Comparison of ENCODE assay signal across 8 cellular contexts in the genomic region with DNA sequence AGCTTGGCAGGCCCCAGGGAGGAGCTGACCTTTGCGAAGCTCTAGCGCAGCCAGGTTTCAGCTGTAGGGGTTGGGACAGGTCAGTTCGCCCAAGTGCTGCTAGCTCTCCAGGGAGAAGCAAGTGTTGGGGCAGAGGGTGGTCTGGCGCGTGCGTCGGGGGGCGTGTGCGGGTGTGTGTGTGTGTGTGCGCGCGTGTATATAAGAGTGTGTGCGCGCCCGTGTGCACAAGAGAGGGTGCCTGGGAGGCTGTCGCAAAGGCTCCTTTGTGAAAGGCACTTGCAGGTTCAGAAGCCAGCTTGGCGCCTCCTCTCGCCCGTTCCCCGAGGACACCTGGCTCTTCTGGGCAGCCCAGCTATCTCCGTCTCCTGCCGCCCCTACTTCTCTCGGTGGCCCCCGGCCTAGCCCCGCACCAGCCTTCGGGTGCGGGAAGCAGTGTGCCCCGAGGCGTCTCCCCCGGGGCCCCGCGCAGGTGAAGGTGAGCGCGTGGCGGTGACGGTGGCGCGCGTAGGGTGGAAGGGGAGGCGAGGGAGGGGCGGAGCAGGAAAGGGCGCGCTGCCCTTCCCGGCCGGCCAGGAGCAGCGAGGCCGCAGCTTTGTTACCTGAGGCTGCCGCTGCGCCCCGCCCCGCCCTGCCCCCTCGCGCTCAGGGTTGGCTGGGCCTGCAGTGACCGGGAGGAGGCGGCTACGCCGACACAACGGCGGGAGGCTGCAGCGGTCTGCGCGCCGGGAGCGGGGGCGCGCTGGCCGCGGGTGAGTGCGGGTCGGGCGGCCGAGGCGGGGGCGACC. TPM values are rescaled to one million over a fixed set of nuclear protein-coding genes. Genes with fewer than 3 reads are reported as not detected.
DNase-seq lines count a peak whose midpoint lies in the region; ATAC-seq and TF ChIP-seq lines count a peak whose summit lies in the region.

A gene with protein sequence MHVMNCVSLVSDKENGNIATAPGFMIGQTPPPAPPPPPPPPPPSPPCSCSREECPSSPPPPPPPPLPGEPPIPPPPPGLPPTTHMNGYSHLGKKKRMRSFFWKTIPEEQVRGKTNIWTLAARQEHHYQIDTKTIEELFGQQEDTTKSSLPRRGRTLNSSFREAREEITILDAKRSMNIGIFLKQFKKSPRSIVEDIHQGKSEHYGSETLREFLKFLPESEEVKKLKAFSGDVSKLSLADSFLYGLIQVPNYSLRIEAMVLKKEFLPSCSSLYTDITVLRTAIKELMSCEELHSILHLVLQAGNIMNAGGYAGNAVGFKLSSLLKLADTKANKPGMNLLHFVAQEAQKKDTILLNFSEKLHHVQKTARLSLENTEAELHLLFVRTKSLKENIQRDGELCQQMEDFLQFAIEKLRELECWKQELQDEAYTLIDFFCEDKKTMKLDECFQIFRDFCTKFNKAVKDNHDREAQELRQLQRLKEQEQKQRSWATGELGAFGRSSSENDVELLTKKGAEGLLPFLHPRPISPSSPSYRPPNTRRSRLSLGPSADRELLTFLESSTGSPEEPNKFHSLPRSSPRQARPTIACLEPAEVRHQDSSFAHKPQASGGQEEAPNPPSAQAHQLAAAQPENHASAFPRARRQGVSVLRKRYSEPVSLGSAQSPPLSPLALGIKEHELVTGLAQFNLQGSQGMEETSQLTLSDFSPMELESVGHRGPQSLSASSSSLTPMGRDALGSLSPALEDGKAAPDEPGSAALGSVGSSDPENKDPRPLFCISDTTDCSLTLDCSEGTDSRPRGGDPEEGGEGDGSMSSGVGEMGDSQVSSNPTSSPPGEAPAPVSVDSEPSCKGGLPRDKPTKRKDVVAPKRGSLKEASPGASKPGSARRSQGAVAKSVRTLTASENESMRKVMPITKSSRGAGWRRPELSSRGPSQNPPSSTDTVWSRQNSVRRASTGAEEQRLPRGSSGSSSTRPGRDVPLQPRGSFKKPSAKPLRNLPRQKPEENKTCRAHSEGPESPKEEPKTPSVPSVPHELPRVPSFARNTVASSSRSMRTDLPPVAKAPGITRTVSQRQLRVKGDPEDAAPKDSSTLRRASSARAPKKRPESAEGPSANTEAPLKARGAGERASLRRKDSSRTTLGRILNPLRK (plus strand): TSS at position 663 of the 785 bp plus-strand sequence. CDS start 6,735 bp downstream, outside the sequence.

- peak; percentile 62 for DNase-seq in GM10266 (ENCODE audit: extremely low spot score)
- DNase-seq in NCI-H1930 (lab: John Stamatoyannopoulos, UW) = peak; percentile 76 to 82
- no peak for DNase-seq in activated T-helper 2 cell treated with anti-CD3 and anti-CD28 coated beads, Interferon-gamma antibody, Interleukin-2, Interleukin-4, amounts not matched to agents 10 μg/mL and 5 μg/mL and 100 μg/mL, durations not matched to agents 14 hours and 24 hours and 36 hours (ENCODE audit: low spot score)
- DNase-seq in left ventricle myocardium superior = peak; percentile 53
- DNase-seq in retina = peak; percentile 79

- H3K36me3 ChIP-seq in ACC112 (ENCODE audit: insufficient read depth, low read length) = no peaks in the 10 kb centered on the region

- no peaks in the 10 kb centered on the region for H3K36me3 Mint-ChIP-seq in activated T-helper 2 cell treated with anti-CD3 and anti-CD28 coated beads, Interferon-gamma antibody, Interleukin-2, Interleukin-4, amounts not matched to agents 10 μg/mL and 5 μg/mL and 100 μg/mL, durations not matched to agents 14 hours and 24 hours and 36 hours (ENCODE audit: low read depth)

- H3K9me3 Mint-ChIP-seq in activated T-helper 2 cell treated with anti-CD3 and anti-CD28 coated beads, Interferon-gamma antibody, Interleukin-2, Interleukin-4, amounts not matched to agents 10 μg/mL and 5 μg/mL and 100 μg/mL, durations not matched to agents 14 hours and 24 hours and 36 hours = no peaks in the 10 kb centered on the region

- H3K4me1 Mint-ChIP-seq in activated T-helper 2 cell treated with anti-CD3 and anti-CD28 coated beads, Interferon-gamma antibody, Interleukin-2, Interleukin-4, amounts not matched to agents 10 μg/mL and 5 μg/mL and 100 μg/mL, durations not matched to agents 14 hours and 24 hours and 36 hours (ENCODE audit: low read depth) = peaks cover 17% of the 10 kb centered on the region

- peaks cover 65% of the 10 kb centered on the region for H3K27me3 ChIP-seq in ACC112 (ENCODE audit: insufficient read depth, low read length)

- peaks cover 65% of the 10 kb centered on the region for H3K27me3 Mint-ChIP-seq in activated T-helper 2 cell treated with anti-CD3 and anti-CD28 coated beads, Interferon-gamma antibody, Interleukin-2, Interleukin-4, amounts not matched to agents 10 μg/mL and 5 μg/mL and 100 μg/mL, durations not matched to agents 14 hours and 24 hours and 36 hours (ENCODE audit: low read depth)

- intact Hi-C loops in activated T-helper 2 cell treated with anti-CD3 and anti-CD28 coated beads, Interferon-gamma antibody, Interleukin-2, Interleukin-4, amounts not matched to agents 10 μg/mL and 5 μg/mL and 100 μg/mL, durations not matched to agents 14 hours and 24 hours and 36 hours (cut with micrococcal nuclease) = loop anchor here (1.0 kb wide), 1 partner anchor 157 kb away; a partner anchor contains a TSS
- intact Hi-C loops in left ventricle myocardium superior (cut with micrococcal nuclease) = no loop called here

- H2AFZ ChIP-seq in ACC112 (ENCODE audit: low read length, unreplicated experiment) = peak within 1 kb of the TSS; percentile 75

- peak within 1 kb of the TSS; percentile 65 for H3K4me3 Mint-ChIP-seq in activated T-helper 2 cell treated with anti-CD3 and anti-CD28 coated beads, Interferon-gamma antibody, Interleukin-2, Interleukin-4, amounts not matched to agents 10 μg/mL and 5 μg/mL and 100 μg/mL, durations not matched to agents 14 hours and 24 hours and 36 hours (ENCODE audit: low read depth)

- no peaks in the 10 kb centered on the region for H3K79me2 ChIP-seq in ACC112 (ENCODE audit: control insufficient read depth, insufficient read depth, low read length, unreplicated experiment)

- no peaks in the 10 kb centered on the region for H3K4me1 ChIP-seq in ACC112 (ENCODE audit: control insufficient read depth, insufficient read depth, low read length, unreplicated experiment)

- peak within 1 kb of the TSS; percentile 78 for H3K4me3 ChIP-seq in ACC112 (ENCODE audit: low read depth, low read length)

- no peak for TF ChIP-seq CTCF in GM10266 (IDR thresholded peaks at IDR 0.05; ENCODE audit: control insufficient read depth, insufficient read depth, low read depth, missing control alignments)

- H3K27ac ChIP-seq in ACC112 (ENCODE audit: low read depth, low read length) = no peak within 1 kb of the TSS

- peak; percentile 69 for ATAC-seq in left ventricle myocardium superior
- ATAC-seq in GM19463 (IDR thresholded peaks at IDR 0.05; ENCODE audit: unreplicated experiment) = no peak
- ATAC-seq in HG02798 (IDR thresholded peaks at IDR 0.05; ENCODE audit: poor library complexity, unreplicated experiment) = no peak

- H3K27ac Mint-ChIP-seq in activated T-helper 2 cell treated with anti-CD3 and anti-CD28 coated beads, Interferon-gamma antibody, Interleukin-2, Interleukin-4, amounts not matched to agents 10 μg/mL and 5 μg/mL and 100 μg/mL, durations not matched to agents 14 hours and 24 hours and 36 hours = no peak within 1 kb of the TSS

RNA-seq across cellular contexts. Expression of the gene that starts here (rescaled TPM):
- 0.07 TPM in 2 replicates for total RNA-seq in activated T-helper 2 cell treated with anti-CD3 and anti-CD28 coated beads, Interferon-gamma antibody, Interleukin-2, Interleukin-4, amounts not matched to agents 10 μg/mL and 5 μg/mL and 100 μg/mL, durations not matched to agents 14 hours and 24 hours and 36 hours
- total RNA-seq in left ventricle myocardium superior = 0.35 TPM

Comparison
In these comparisons a context has a peak if more than half of its experiments do, and no peak if none do; other contexts are left out.
1. Peak in DNase-seq and ATAC-seq in left ventricle myocardium superior; RNA of the gene not detected or under 1 TPM.